Comparison of ENCODE assay signal across 1 cellular context in the genomic region with DNA sequence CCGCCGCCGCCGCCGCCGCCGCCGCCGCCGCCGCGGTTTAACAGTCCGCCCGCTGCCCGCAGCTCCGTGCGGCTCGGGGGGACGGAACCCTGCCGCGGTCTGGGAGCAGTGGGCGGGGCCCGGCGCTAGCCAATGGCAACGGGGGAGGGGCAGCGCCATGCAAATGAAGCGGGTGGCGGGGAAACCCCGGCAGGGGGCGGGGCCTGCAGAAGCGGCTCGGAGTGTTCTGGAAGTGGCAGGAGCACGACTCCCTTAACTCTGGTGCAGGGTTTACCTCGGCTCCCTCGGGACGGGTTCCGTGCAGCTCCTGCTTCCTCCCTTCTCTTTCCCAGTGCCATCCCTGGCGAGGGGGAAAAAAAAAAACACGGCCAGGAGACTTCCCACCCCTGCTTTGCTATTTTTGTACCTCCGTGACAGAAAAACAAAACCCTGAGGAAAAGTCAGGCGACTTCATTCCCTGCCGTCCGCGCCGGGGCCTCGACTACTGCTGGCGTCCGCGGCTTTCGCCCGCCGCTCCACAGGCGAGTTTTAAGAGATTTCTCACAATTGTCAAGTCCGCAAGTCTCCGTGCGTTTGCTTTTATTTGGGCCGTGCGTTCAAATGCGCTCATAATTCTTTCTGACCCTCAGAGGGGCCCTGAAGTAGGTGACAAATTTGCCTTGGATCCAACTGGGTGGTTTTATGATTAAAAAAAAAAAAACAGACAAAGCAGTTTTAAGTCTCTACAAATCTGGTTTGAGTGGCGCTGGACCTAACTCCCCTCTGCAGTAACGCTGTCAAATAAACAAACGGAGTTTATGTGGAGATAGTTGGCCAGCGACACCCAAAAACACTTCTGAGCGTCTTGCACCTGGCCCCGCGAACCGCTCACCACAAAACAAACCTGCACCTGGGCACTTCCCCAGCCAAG.
TF ChIP-seq lines count a peak whose summit lies in the region.

A gene with protein sequence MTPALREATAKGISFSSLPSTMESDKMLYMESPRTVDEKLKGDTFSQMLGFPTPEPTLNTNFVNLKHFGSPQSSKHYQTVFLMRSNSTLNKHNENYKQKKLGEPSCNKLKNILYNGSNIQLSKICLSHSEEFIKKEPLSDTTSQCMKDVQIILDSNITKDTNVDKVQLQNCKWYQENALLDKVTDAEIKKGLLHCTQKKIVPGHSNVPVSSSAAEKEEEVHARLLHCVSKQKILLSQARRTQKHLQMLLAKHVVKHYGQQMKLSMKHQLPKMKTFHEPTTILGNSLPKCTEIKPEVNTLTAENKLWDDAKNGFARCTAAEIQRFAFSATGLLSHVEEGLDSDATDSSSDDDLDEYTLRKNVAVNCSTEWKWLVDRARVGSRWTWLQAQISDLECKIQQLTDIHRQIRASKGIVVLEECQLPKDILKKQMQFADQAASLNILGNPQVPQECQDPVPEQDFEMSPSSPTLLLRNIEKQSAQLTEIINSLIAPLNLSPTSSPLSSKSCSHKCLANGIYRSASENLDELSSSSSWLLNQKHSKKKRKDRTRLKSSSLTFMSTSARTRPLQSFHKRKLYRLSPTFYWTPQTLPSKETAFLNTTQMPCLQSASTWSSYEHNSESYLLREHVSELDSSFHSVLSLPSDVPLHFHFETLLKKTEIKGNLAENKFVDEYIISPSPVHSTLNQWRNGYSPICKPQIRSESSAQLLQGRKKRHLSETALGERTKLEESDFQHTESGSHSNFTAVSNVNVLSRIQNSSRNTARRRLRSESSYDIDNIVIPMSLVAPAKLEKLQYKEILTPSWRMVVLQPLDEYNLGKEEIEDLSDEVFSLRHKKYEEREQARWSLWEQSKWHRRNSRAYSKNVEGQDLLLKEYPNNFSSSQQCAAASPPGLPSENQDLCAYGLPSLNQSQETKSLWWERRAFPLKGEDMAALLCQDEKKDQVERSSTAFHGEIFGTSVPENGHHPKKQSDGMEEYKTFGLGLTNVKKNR (minus strand): TSS at position 101 of the 910 bp plus-strand sequence. CDS start 16,827 bp downstream, outside the sequence.

TF ChIP-seq in HepG2, 621 proteins besides CTCF, POLR2A, EP300 and RAD21 (continued from another document and continues in another):
- TF ChIP-seq, protein P1, sequence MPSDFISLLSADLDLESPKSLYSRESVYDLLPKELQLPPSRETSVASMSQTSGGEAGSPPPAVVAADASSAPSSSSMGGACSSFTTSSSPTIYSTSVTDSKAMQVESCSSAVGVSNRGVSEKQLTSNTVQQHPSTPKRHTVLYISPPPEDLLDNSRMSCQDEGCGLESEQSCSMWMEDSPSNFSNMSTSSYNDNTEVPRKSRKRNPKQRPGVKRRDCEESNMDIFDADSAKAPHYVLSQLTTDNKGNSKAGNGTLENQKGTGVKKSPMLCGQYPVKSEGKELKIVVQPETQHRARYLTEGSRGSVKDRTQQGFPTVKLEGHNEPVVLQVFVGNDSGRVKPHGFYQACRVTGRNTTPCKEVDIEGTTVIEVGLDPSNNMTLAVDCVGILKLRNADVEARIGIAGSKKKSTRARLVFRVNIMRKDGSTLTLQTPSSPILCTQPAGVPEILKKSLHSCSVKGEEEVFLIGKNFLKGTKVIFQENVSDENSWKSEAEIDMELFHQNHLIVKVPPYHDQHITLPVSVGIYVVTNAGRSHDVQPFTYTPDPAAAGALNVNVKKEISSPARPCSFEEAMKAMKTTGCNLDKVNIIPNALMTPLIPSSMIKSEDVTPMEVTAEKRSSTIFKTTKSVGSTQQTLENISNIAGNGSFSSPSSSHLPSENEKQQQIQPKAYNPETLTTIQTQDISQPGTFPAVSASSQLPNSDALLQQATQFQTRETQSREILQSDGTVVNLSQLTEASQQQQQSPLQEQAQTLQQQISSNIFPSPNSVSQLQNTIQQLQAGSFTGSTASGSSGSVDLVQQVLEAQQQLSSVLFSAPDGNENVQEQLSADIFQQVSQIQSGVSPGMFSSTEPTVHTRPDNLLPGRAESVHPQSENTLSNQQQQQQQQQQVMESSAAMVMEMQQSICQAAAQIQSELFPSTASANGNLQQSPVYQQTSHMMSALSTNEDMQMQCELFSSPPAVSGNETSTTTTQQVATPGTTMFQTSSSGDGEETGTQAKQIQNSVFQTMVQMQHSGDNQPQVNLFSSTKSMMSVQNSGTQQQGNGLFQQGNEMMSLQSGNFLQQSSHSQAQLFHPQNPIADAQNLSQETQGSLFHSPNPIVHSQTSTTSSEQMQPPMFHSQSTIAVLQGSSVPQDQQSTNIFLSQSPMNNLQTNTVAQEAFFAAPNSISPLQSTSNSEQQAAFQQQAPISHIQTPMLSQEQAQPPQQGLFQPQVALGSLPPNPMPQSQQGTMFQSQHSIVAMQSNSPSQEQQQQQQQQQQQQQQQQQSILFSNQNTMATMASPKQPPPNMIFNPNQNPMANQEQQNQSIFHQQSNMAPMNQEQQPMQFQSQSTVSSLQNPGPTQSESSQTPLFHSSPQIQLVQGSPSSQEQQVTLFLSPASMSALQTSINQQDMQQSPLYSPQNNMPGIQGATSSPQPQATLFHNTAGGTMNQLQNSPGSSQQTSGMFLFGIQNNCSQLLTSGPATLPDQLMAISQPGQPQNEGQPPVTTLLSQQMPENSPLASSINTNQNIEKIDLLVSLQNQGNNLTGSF (CRISPR knock-in tag; IDR thresholded peaks at IDR 0.05): peak; percentile 62; the same call in 1 of the 2 replicates
- TF ChIP-seq MEIS2 (CRISPR knock-in tag; IDR thresholded peaks at IDR 0.05): peak; percentile 56; the same call in 1 of the 2 replicates
- TF ChIP-seq, protein P2, sequence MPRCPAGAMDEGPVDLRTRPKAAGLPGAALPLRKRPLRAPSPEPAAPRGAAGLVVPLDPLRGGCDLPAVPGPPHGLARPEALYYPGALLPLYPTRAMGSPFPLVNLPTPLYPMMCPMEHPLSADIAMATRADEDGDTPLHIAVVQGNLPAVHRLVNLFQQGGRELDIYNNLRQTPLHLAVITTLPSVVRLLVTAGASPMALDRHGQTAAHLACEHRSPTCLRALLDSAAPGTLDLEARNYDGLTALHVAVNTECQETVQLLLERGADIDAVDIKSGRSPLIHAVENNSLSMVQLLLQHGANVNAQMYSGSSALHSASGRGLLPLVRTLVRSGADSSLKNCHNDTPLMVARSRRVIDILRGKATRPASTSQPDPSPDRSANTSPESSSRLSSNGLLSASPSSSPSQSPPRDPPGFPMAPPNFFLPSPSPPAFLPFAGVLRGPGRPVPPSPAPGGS (CRISPR knock-in tag; IDR thresholded peaks at IDR 0.05): peak; percentile 88
- peak; percentile 50; the same call in 1 of the 2 replicates for TF ChIP-seq YEATS2 (CRISPR knock-in tag; IDR thresholded peaks at IDR 0.05; ENCODE audit: borderline replicate concordance)
- TF ChIP-seq SP2 (CRISPR knock-in tag; IDR thresholded peaks at IDR 0.05): peak; percentile 32; the same call in 1 of the 2 replicates
- no peak for TF ChIP-seq NCOA5 (CRISPR knock-in tag; IDR thresholded peaks at IDR 0.05)
- peak; percentile 25 for TF ChIP-seq ZNF263 (CRISPR knock-in tag; IDR thresholded peaks at IDR 0.05)
- TF ChIP-seq KAT8 (CRISPR knock-in tag; IDR thresholded peaks at IDR 0.05): peak; percentile 49
- peak; percentile 89 for TF ChIP-seq ZNF605 (CRISPR knock-in tag; IDR thresholded peaks at IDR 0.05)
- TF ChIP-seq, protein P3, sequence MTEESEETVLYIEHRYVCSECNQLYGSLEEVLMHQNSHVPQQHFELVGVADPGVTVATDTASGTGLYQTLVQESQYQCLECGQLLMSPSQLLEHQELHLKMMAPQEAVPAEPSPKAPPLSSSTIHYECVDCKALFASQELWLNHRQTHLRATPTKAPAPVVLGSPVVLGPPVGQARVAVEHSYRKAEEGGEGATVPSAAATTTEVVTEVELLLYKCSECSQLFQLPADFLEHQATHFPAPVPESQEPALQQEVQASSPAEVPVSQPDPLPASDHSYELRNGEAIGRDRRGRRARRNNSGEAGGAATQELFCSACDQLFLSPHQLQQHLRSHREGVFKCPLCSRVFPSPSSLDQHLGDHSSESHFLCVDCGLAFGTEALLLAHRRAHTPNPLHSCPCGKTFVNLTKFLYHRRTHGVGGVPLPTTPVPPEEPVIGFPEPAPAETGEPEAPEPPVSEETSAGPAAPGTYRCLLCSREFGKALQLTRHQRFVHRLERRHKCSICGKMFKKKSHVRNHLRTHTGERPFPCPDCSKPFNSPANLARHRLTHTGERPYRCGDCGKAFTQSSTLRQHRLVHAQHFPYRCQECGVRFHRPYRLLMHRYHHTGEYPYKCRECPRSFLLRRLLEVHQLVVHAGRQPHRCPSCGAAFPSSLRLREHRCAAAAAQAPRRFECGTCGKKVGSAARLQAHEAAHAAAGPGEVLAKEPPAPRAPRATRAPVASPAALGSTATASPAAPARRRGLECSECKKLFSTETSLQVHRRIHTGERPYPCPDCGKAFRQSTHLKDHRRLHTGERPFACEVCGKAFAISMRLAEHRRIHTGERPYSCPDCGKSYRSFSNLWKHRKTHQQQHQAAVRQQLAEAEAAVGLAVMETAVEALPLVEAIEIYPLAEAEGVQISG (CRISPR knock-in tag; IDR thresholded peaks at IDR 0.05): peak; percentile 33; the same call in 1 of the 2 replicates
- peak; percentile 78 for TF ChIP-seq ZNF883 (CRISPR knock-in tag; IDR thresholded peaks at IDR 0.05; ENCODE audit: not compliant biosample characterization)
- no peak for TF ChIP-seq ZNF10 (CRISPR knock-in tag; IDR thresholded peaks at IDR 0.05; ENCODE audit: borderline replicate concordance, low read depth)
- TF ChIP-seq XBP1 (CRISPR knock-in tag; IDR thresholded peaks at IDR 0.05): no peak
- TF ChIP-seq ZNF556 (CRISPR knock-in tag; IDR thresholded peaks at IDR 0.05; ENCODE audit: borderline replicate concordance): peak; percentile 50; the same call in 1 of the 2 replicates
- peak; percentile 79; the same call in 1 of the 2 replicates for TF ChIP-seq ZBTB38 (CRISPR knock-in tag; IDR thresholded peaks at IDR 0.05)
- TF ChIP-seq PPARG (CRISPR knock-in tag; conservative IDR thresholded peaks at IDR 0.05): 0 out of 2 replicates have a peak, but pooled peaks have one; percentile 40
- peak; percentile 67; the same call in 1 of the 2 replicates for TF ChIP-seq SNAPC2 (CRISPR knock-in tag; IDR thresholded peaks at IDR 0.05)
- TF ChIP-seq KDM5B (CRISPR knock-in tag; IDR thresholded peaks at IDR 0.05; ENCODE audit: borderline replicate concordance): peak; percentile 45; the same call in 1 of the 2 replicates
- 0 out of 2 replicates have a peak, but pooled peaks have one; percentile 69 for TF ChIP-seq ZNF841 (CRISPR knock-in tag; IDR thresholded peaks at IDR 0.05; ENCODE audit: borderline replicate concordance)
- TF ChIP-seq ZNF17 (CRISPR knock-in tag; IDR thresholded peaks at IDR 0.05): peak; percentile 93
- TF ChIP-seq, protein P4, sequence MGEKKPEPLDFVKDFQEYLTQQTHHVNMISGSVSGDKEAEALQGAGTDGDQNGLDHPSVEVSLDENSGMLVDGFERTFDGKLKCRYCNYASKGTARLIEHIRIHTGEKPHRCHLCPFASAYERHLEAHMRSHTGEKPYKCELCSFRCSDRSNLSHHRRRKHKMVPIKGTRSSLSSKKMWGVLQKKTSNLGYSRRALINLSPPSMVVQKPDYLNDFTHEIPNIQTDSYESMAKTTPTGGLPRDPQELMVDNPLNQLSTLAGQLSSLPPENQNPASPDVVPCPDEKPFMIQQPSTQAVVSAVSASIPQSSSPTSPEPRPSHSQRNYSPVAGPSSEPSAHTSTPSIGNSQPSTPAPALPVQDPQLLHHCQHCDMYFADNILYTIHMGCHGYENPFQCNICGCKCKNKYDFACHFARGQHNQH (CRISPR knock-in tag; IDR thresholded peaks at IDR 0.05): peak; percentile 84
- peak; percentile 34; the same call in 1 of the 2 replicates for TF ChIP-seq ISL2 (CRISPR knock-in tag; IDR thresholded peaks at IDR 0.05)
- TF ChIP-seq ZNF382 (CRISPR knock-in tag; IDR thresholded peaks at IDR 0.05; ENCODE audit: borderline replicate concordance): peak; percentile 38; the same call in 1 of the 2 replicates
- no peak for TF ChIP-seq FOXM1 (CRISPR knock-in tag; IDR thresholded peaks at IDR 0.05)
- peak; percentile 73; the same call in 1 of the 2 replicates for TF ChIP-seq KLF15 (CRISPR knock-in tag; IDR thresholded peaks at IDR 0.05; ENCODE audit: borderline replicate concordance)
- no peak for TF ChIP-seq RBM22 (optimal IDR thresholded peaks at IDR 0.05; ENCODE audit: low read length)
- TF ChIP-seq, protein P5, sequence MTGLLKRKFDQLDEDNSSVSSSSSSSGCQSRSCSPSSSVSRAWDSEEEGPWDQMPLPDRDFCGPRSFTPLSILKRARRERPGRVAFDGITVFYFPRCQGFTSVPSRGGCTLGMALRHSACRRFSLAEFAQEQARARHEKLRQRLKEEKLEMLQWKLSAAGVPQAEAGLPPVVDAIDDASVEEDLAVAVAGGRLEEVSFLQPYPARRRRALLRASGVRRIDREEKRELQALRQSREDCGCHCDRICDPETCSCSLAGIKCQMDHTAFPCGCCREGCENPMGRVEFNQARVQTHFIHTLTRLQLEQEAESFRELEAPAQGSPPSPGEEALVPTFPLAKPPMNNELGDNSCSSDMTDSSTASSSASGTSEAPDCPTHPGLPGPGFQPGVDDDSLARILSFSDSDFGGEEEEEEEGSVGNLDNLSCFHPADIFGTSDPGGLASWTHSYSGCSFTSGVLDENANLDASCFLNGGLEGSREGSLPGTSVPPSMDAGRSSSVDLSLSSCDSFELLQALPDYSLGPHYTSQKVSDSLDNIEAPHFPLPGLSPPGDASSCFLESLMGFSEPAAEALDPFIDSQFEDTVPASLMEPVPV (CRISPR knock-in tag; IDR thresholded peaks at IDR 0.05): peak; percentile 5; the same call in 1 of the 2 replicates
- TF ChIP-seq NFYB (CRISPR knock-in tag; IDR thresholded peaks at IDR 0.05): peak; percentile 75
- no peak for TF ChIP-seq PAWR (CRISPR knock-in tag; IDR thresholded peaks at IDR 0.05; ENCODE audit: borderline replicate concordance)
- no peak for TF ChIP-seq ZNF124 (CRISPR knock-in tag; IDR thresholded peaks at IDR 0.05)
- TF ChIP-seq ZNF138 (CRISPR knock-in tag; IDR thresholded peaks at IDR 0.05; ENCODE audit: low read depth): no peak
- TF ChIP-seq ZFP90 (CRISPR knock-in tag; IDR thresholded peaks at IDR 0.05; ENCODE audit: borderline replicate concordance): peak; percentile 67; the same call in 1 of the 2 replicates
- 0 out of 2 replicates have a peak, but pooled peaks have one; percentile 20 for TF ChIP-seq ZSCAN22 (CRISPR knock-in tag; IDR thresholded peaks at IDR 0.05)
- TF ChIP-seq ZKSCAN8 (CRISPR knock-in tag; IDR thresholded peaks at IDR 0.05; ENCODE audit: borderline replicate concordance): no peak; the same call in 1 of the 2 replicates
- TF ChIP-seq NCOA2 (CRISPR knock-in tag; IDR thresholded peaks at IDR 0.05): no peak; the same call in 1 of the 2 replicates
- no peak for TF ChIP-seq ZMAT3 (CRISPR knock-in tag; conservative IDR thresholded peaks at IDR 0.05)
- TF ChIP-seq STAT5B (CRISPR knock-in tag; IDR thresholded peaks at IDR 0.05): no peak
- TF ChIP-seq STAG1 (CRISPR knock-in tag; IDR thresholded peaks at IDR 0.05): 0 out of 2 replicates have a peak, but pooled peaks have one; percentile 14
- TF ChIP-seq ZSCAN20 (CRISPR knock-in tag; IDR thresholded peaks at IDR 0.05; ENCODE audit: borderline replicate concordance): peak; percentile 78
- TF ChIP-seq NR3C1 (CRISPR knock-in tag; IDR thresholded peaks at IDR 0.05): no peak
- TF ChIP-seq, protein P6, sequence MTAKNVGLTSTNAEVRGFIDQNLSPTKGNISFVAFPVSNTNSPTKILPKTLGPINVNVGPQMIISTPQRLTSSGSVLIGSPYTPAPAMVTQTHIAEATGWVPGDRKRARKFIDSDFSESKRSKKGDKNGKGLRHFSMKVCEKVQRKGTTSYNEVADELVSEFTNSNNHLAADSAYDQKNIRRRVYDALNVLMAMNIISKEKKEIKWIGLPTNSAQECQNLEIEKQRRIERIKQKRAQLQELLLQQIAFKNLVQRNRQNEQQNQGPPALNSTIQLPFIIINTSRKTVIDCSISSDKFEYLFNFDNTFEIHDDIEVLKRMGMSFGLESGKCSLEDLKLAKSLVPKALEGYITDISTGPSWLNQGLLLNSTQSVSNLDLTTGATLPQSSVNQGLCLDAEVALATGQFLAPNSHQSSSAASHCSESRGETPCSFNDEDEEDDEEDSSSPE (CRISPR knock-in tag; IDR thresholded peaks at IDR 0.05): peak; percentile 90
- TF ChIP-seq RFXAP (CRISPR knock-in tag; IDR thresholded peaks at IDR 0.05; ENCODE audit: borderline replicate concordance): peak; percentile 32; the same call in 1 of the 2 replicates
- peak; percentile 17; the same call in 1 of the 2 replicates for TF ChIP-seq SMAD3 (CRISPR knock-in tag; IDR thresholded peaks at IDR 0.05)
- no peak for TF ChIP-seq HMG20A (CRISPR knock-in tag; IDR thresholded peaks at IDR 0.05; ENCODE audit: borderline replicate concordance)
